ENCODE assay signal across 8 cellular contexts in genomic region chr19:639251-640155, GRCh38. TPM values are rescaled to one million over a fixed set of nuclear protein-coding genes. Genes with fewer than 3 reads are reported as not detected.
DNase-seq lines count a peak whose midpoint lies in the region; ATAC-seq lines count a peak whose summit lies in the region.

Gene FGF22, plus strand, starts transcription at chr19:639879. Its CDS starts 47 bp downstream, at chr19:639926.

- CTCF ChIA-PET in activated CD4-positive, alpha-beta T cell treated with anti-CD3 and anti-CD28 coated beads, Interleukin-2, amount 10 ng/mL, durations not matched to agents 7 days and 5 days (lab: Charles Lee): no interaction called here

- peaks cover 2% of the 10 kb centered on the region for H3K27me3 Mint-ChIP-seq in activated CD4-positive, alpha-beta T cell treated with anti-CD3 and anti-CD28 coated beads, Interleukin-2, amount 10 ng/mL, durations not matched to agents 7 days and 5 days

- no peaks in the 10 kb centered on the region for H3K36me3 Mint-ChIP-seq in activated CD4-positive, alpha-beta T cell treated with anti-CD3 and anti-CD28 coated beads, Interleukin-2, amount 10 ng/mL, durations not matched to agents 7 days and 5 days (ENCODE audit: low read depth)

- H3K4me3 Mint-ChIP-seq in activated CD4-positive, alpha-beta T cell treated with anti-CD3 and anti-CD28 coated beads, Interleukin-2, amount 10 ng/mL, durations not matched to agents 7 days and 5 days: peak within 1 kb of the TSS; percentile 73

- POLR2A ChIA-PET in activated CD4-positive, alpha-beta T cell treated with anti-CD3 and anti-CD28 coated beads, Interleukin-2, amount 10 ng/mL, durations not matched to agents 7 days and 5 days (lab: Charles Lee): no interaction called here

- in situ Hi-C loops in G401 (cut with HindIII; ENCODE audit: low sequenced_read_pairs): no loop called here

- H3K4me1 Mint-ChIP-seq in activated CD4-positive, alpha-beta T cell treated with anti-CD3 and anti-CD28 coated beads, Interleukin-2, amount 10 ng/mL, durations not matched to agents 7 days and 5 days: peaks cover 9% of the 10 kb centered on the region

- peak; percentile 87 for DNase-seq in G401 (ENCODE audit: low spot score)
- DNase-seq in NCI-H226: peak; percentile 77
- DNase-seq in activated CD4-positive, alpha-beta T cell treated with anti-CD3 and anti-CD28 coated beads, Interleukin-2, amount 10 ng/mL, durations not matched to agents 7 days and 5 days: peak; percentile 95
- DNase-seq in dedifferentiated amniotic fluid mesenchymal stem cell (ENCODE audit: extremely low spot score): peak; percentile 60
- peak; percentile 89 for DNase-seq in left lobe of liver (ENCODE audit: low spot score)
- DNase-seq in stimulated activated CD4-positive, alpha-beta T cell treated with anti-CD3 and anti-CD28 coated beads, Interleukin-1b, Interleukin-23, amount 100 ng/mL, for 24 hours (ENCODE audit: low read depth in 4 of 4, low spot score in 1 of 4): peak; percentile 89 to 94 (median 94)

- H3K27ac Mint-ChIP-seq in activated CD4-positive, alpha-beta T cell treated with anti-CD3 and anti-CD28 coated beads, Interleukin-2, amount 10 ng/mL, durations not matched to agents 7 days and 5 days: peak within 1 kb of the TSS; percentile 69

- H3K9me3 Mint-ChIP-seq in activated CD4-positive, alpha-beta T cell treated with anti-CD3 and anti-CD28 coated beads, Interleukin-2, amount 10 ng/mL, durations not matched to agents 7 days and 5 days: no peaks in the 10 kb centered on the region

- peak; percentile 61 for ATAC-seq in HG02943 (IDR thresholded peaks at IDR 0.05; ENCODE audit: low read depth, unreplicated experiment)
- peak; percentile 89 for ATAC-seq in left lobe of liver
- no peak for ATAC-seq in HG03139 (IDR thresholded peaks at IDR 0.05; ENCODE audit: unreplicated experiment)

RNA-seq across cellular contexts. Expression of gene FGF22, which starts in this region (rescaled TPM):
- total RNA-seq in G401 (2014; rRNA removed; shearing (Covaris generic)): not detected in 2 replicates
- under 1 TPM in 1 of 2 experiments, not detected in 1; 0.12 TPM for total RNA-seq in activated CD4-positive, alpha-beta T cell treated with anti-CD3 and anti-CD28 coated beads, Interleukin-2, amount 10 ng/mL, durations not matched to agents 7 days and 5 days
- 0.30 TPM for total RNA-seq in left lobe of liver

Comparison
In these comparisons a context has a peak if more than half of its experiments do, and no peak if none do; other contexts are left out.
1. Peak in DNase-seq in G401; RNA of the gene not detected or under 1 TPM.
2. Peak in DNase-seq in activated CD4-positive, alpha-beta T cell treated with anti-CD3 and anti-CD28 coated beads, Interleukin-2, amount 10 ng/mL, durations not matched to agents 7 days and 5 days; RNA of the gene not detected or under 1 TPM.
3. Peak in DNase-seq and ATAC-seq in left lobe of liver; RNA of the gene not detected or under 1 TPM.